7 cellular contexts compared by ENCODE assay signal in the genomic region with DNA sequence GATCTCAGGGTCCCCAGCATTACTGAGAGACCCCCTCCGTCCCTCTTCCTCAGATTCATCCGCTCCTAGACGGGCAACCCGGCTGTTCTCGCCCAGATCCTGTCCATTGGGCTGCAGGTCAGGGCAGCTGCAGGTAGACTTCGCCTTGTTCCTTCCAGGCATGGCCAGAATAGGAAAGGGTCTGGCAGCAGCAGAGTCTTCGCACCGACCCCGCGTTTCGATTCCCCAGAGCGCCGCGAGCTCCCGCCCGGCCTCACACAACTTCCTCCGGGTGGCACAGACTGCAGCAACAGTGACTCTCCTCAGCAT. TPM values are rescaled to one million over a fixed set of nuclear protein-coding genes. Genes with fewer than 3 reads are reported as not detected.
DNase-seq lines count a peak whose midpoint lies in the region; ATAC-seq and TF ChIP-seq lines count a peak whose summit lies in the region.

No MANE protein-coding gene starts in this region.

- intact Hi-C loops in left cardiac atrium (cut with DNase I) (no loop called here), CD14-positive monocyte (cut with micrococcal nuclease) (loop anchor here (5.0 to 10.0 kb wide), 2 partner anchors 361 to 527 kb away; a partner anchor contains a TSS)

- DNase-seq in LNCaP clone FGC (ENCODE audit: low read depth) (no peak), left cardiac atrium (no peak), CD14-positive monocyte (ENCODE audit: low spot score) (no peak), globus pallidus (ENCODE audit: low spot score) (no peak), CD1c-positive myeloid dendritic cell (ENCODE audit: extremely low spot score) (no peak)

- H3K4me3 Mint-ChIP-seq in CD14-positive monocyte = no peak overlapping the region

- H3K4me1 Mint-ChIP-seq in CD14-positive monocyte = peaks cover 25% of the 10 kb centered on the region

- H3K4me3 ChIP-seq in LNCaP clone FGC (ENCODE audit: low read depth, low read length) = peak overlapping the region; percentile 86

- no peaks in the 10 kb centered on the region for H3K9me3 Mint-ChIP-seq in CD14-positive monocyte

- no peak overlapping the region for H3K27ac Mint-ChIP-seq in CD14-positive monocyte

- peak overlapping the region; percentile 83 for H3K27ac ChIP-seq in temporal lobe (ENCODE audit: low read depth, low read length)

- TF ChIP-seq CTCF in LNCaP clone FGC (IDR thresholded peaks at IDR 0.05; ENCODE audit: control insufficient read depth, extremely low read depth, insufficient read depth) (no peak), CD14-positive monocyte (IDR thresholded peaks at IDR 0.05) (no peak)

- peaks cover 9 to 16% of the 10 kb centered on the region in 2 donors for H3K36me3 Mint-ChIP-seq in CD14-positive monocyte

- ATAC-seq in GM21723 (IDR thresholded peaks at IDR 0.05; ENCODE audit: unreplicated experiment) (peak; percentile 32), left cardiac atrium (peak; percentile 9 to 33)

- peaks cover 8 to 12% (median 11%) of the 10 kb centered on the region in 3 donors for H3K27me3 Mint-ChIP-seq in CD14-positive monocyte (ENCODE audit: low read depth in 3 of 3)

RNA-seq across cellular contexts. Expression of a gene that starts 0.3 kb away (rescaled TPM):
- total RNA-seq in left cardiac atrium (100 to 1,000 TPM; 120 to 136 TPM), temporal lobe (69.6 TPM)
- polyA plus RNA-seq in CD14-positive monocyte = 10 to 100 TPM; 66.8 to 74.3 TPM

Comparison
In these comparisons a context has a peak if more than half of its experiments do, and no peak if none do; other contexts are left out.
1. intact Hi-C loops: an anchor here in CD14-positive monocyte (5.0 to 10.0 kb wide); none called in left cardiac atrium.